8 cellular contexts compared by ENCODE assay signal in the genomic region with DNA sequence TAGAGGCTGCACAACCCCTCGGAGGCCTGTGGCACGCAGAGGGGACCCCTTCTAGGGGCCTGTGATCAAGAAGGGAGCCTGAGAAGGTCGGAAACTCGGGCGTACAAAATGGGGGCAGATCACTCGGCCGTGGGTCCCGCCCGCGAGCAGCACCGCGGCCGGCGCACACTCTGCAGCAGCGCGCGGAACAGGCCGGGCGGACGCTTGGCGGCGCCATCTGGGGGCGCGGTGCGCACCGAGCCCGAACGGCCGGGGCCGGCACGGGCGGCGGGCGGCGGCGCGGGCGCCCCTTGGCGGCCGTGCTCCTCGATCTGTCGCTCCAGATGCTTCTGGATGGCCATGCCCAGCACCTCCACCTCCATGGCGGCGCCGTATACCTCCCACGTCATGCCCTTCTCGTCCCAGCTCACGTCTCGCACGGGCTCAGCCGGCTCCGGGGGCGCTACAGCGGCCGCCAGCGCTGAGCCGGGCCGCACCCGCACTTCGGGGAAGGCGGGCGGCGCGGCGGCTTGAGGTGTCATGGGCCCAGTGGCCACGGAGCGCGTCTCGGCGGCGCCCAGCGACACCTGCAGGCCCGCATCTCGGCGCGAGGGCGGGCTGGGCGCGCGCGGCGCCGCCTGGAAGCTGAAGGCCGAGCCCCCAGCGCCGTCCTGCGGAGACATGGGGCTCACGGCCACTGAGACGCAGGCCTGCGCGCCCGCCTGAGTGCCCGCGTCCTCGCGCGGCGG. TPM values are rescaled to one million over a fixed set of nuclear protein-coding genes. Genes with fewer than 3 reads are reported as not detected.
A peak's percentile ranks its signal among the peaks of the same experiment; 100 is the strongest.
DNase-seq lines count a peak whose midpoint lies in the region; ATAC-seq and TF ChIP-seq lines count a peak whose summit lies in the region.

No MANE protein-coding gene starts in this region.

- 0 out of 2 replicates have a peak, but pooled peaks cover 12% of the 10 kb centered on the region for H3K9me3 ChIP-seq in HUES48 (ENCODE audit: control insufficient read depth, insufficient read depth, low read length)
- no peaks in the 10 kb centered on the region for H3K9me3 ChIP-seq in tibial artery

- H3K4me1 ChIP-seq in HUES48 (ENCODE audit: control insufficient read depth, insufficient read depth, low read length) (no peaks in the 10 kb centered on the region), tibial artery (peaks cover 0 to 11% (median 3%) of the 10 kb centered on the region in 4 donors)

- peak; percentile 53 for DNase-seq in activated T-helper 9 cell treated with anti-CD3 and anti-CD28 coated beads, Interleukin-2, amount 50 U/mL, for 16 hours (ENCODE audit: low read depth)
- no peak for DNase-seq in left cardiac atrium
- peak; percentile 56 to 63 for DNase-seq in stimulated activated CD4-positive, alpha-beta T cell treated with anti-CD3 and anti-CD28 coated beads, Interleukin-1b, Interleukin-23, amount 100 ng/mL, for 4 hours (ENCODE audit: low read depth in 2 of 2)
- no peak for DNase-seq in tibial artery

- peak; percentile 23; the same call in 1 of the 2 replicates for TF ChIP-seq CTCF in GM12875 (IDR thresholded peaks at IDR 0.05; ENCODE audit: borderline replicate concordance, insufficient read depth, low read depth, low read length)
- no peak for TF ChIP-seq CTCF in tibial artery (IDR thresholded peaks at IDR 0.05)

- H3K27ac ChIP-seq in HUES48 (ENCODE audit: low read depth, low read length): no peak overlapping the region
- H3K27ac ChIP-seq in tibial artery: no peak overlapping the region

- H3K36me3 ChIP-seq in HUES48 (ENCODE audit: control insufficient read depth, insufficient read depth, low read length) (peaks cover 9% of the 10 kb centered on the region), tibial artery (no peaks in the 10 kb centered on the region)

- no peak overlapping the region; the same call in 1 of the 2 replicates for H3K9ac ChIP-seq in HUES48 (ENCODE audit: low read depth, low read length)

- H3K27me3 ChIP-seq in HUES48 (ENCODE audit: control insufficient read depth, insufficient read depth, low read length) (peaks cover 6% of the 10 kb centered on the region; the same call in 1 of the 2 replicates), tibial artery (peaks cover 0 to 71% of the 10 kb centered on the region in 2 donors)

- peak; percentile 67 to 73 for ATAC-seq in left cardiac atrium
- ATAC-seq in GM21737 (IDR thresholded peaks at IDR 0.05; ENCODE audit: unreplicated experiment): no peak
- no peak for ATAC-seq in GM18858 (IDR thresholded peaks at IDR 0.05; ENCODE audit: unreplicated experiment)

- intact Hi-C loops in left cardiac atrium (cut with DNase I): no loop called here
- intact Hi-C loops in tibial artery (cut with DNase I; ENCODE audit: low total_unique reads): no loop called here

- no peak overlapping the region for H3K4me3 ChIP-seq in GM12875 (ENCODE audit: low read depth, low read length)
- peak overlapping the region; percentile 47; the same call in 1 of the 2 replicates for H3K4me3 ChIP-seq in HUES48 (ENCODE audit: low read depth, low read length)
- peak overlapping the region in 1 of 2 donors; percentile 39 for H3K4me3 ChIP-seq in tibial artery

RNA-seq across cellular contexts. Expression of a gene that starts 13.1 kb away (rescaled TPM):
- under 1 TPM; 0.81 to 0.97 TPM for total RNA-seq in left cardiac atrium

RNA-seq across cellular contexts. Expression of a gene that starts 33.5 kb away (rescaled TPM):
- 1 to 10 TPM in 1 of 2 donors, under 1 TPM in 1; 0.74 to 1.3 TPM for total RNA-seq in left cardiac atrium

RNA-seq across cellular contexts. Expression of a gene that starts 33.6 kb away (rescaled TPM):
- not detected for total RNA-seq in left cardiac atrium

RNA-seq across cellular contexts. Expression of a gene that starts 47.7 kb away (rescaled TPM):
- under 1 TPM; 0.29 TPM for total RNA-seq in left cardiac atrium

RNA-seq across cellular contexts. Expression of a gene that starts 50.4 kb away (rescaled TPM):
- total RNA-seq in left cardiac atrium: 10 to 100 TPM; 21.2 to 25.6 TPM

Comparison
In these comparisons a context has a peak if more than half of its experiments do, and no peak if none do; other contexts are left out.
1. DNase-seq: peak in activated T-helper 9 cell treated with anti-CD3 and anti-CD28 coated beads, Interleukin-2, amount 50 U/mL, for 16 hours (single experiment) and stimulated activated CD4-positive, alpha-beta T cell treated with anti-CD3 and anti-CD28 coated beads, Interleukin-1b, Interleukin-23, amount 100 ng/mL, for 4 hours (2 of 2); none in left cardiac atrium (single experiment) and tibial artery (0 of 2).
2. ATAC-seq: peak in left cardiac atrium (2 of 2); none in GM21737 (single experiment) and GM18858 (single experiment).